1 cellular context compared by ENCODE assay signal in the genomic region with DNA sequence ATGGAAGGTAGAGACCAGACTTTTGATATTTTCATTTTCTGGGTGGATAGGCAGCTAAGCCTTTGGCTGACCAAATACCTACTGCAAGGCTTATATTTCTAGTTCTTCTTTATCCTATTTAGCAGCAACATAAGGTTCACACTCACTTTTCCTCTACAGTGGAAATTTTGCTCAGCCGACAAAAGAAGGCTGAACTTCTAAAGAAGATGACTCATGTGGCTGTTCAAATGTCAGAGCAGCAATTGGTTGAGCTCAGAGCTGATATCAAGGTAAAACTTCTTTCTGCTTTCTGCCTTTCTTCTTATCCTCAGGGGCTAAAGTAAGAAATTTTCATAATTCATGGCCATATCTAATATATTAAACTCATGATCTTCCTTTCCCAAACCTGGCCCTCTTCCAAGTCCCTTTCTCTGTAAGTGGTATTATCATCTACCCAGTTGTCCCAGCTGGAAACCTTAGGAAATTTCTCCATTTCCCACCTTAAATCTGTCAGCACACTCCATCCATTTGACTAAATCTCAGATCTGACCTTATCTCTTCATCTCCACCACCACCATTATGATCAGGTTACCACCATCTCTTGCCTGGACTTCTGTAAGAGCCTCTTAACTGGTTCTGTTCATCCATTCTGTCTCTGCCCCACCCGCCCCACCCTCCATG.
A peak's percentile ranks its signal among the peaks of the same experiment; 100 is the strongest.
TF ChIP-seq lines count a peak whose summit lies in the region.

No MANE protein-coding gene starts in this region.

TF ChIP-seq in IMR-90, 13 proteins besides CTCF, POLR2A, EP300 and RAD21:
- no peak for TF ChIP-seq NFE2L2 (IDR thresholded peaks at IDR 0.05; ENCODE audit: low read depth, low read length)
- no peak for TF ChIP-seq MXI1 (IDR thresholded peaks at IDR 0.05; ENCODE audit: borderline replicate concordance, low read depth, low read length)
- no peak for TF ChIP-seq CEBPB (IDR thresholded peaks at IDR 0.05; ENCODE audit: low read depth, low read length)
- TF ChIP-seq FOS (IDR thresholded peaks at IDR 0.05; ENCODE audit: low read depth, low read length), result peak; percentile 22; the same call in 1 of the 2 replicates
